ENCODE assay signal across 22 cellular contexts in genomic region chr1:208542309-208542708, GRCh38.
"Had no signal": no experiment of that assay in that cellular context is flagged by ENCODE, and none has a peak within 500 bp of the region (broad histone marks: within the 10 kb centered on the region; RNA-seq: fewer than 3 reads in every experiment).

No MANE protein-coding gene starts in this region.

- H3K9me3 Mint-ChIP-seq: nephron; stimulated activated naive CD8-positive, alpha-beta T cell treated with anti-CD3 and anti-CD28 coated beads, Interleukin-15, Interleukin-2, amounts not matched to agents 100 ng/mL and 50 ng/mL, for 24 hours had no signal

- H3K36me3 Mint-ChIP-seq: memory B cell; naive B cell; stimulated activated memory B cell treated with anti-CD40 and anti-IgM and Interleukin-4, amounts not matched to agents 10 μg/mL and 1 μg/mL and 100 μg/mL, for 72 hours had no signal

- H3K36me3 ChIP-seq: colonic mucosa, gastrocnemius medialis, heart right ventricle, left ventricle myocardium inferior, lower lobe of right lung, spleen, tibial artery, upper lobe of right lung, vagina had no signal

- H3K4me1 ChIP-seq: colonic mucosa, gastrocnemius medialis, lower lobe of right lung, spleen, tibial artery, upper lobe of right lung, vagina had no signal

- ATAC-seq: gastrocnemius medialis; heart right ventricle; lower lobe of right lung; sciatic nerve; stimulated activated memory B cell treated with anti-CD40 and anti-IgM and Interleukin-4, amounts not matched to agents 10 μg/mL and 1 μg/mL and 100 μg/mL, for 72 hours; upper lobe of right lung had no signal

- H3K4me1 Mint-ChIP-seq: memory B cell; stimulated activated memory B cell treated with anti-CD40 and anti-IgM and Interleukin-4, amounts not matched to agents 10 μg/mL and 1 μg/mL and 100 μg/mL, for 72 hours had no signal

- DNase-seq: colonic mucosa; dermis blood vessel endothelial cell; gastrocnemius medialis; heart right ventricle; hypothalamus; left ventricle myocardium inferior; lower lobe of right lung; midbrain; naive B cell; spleen; stimulated activated CD4-positive, alpha-beta T cell treated with anti-CD3 and anti-CD28 coated beads, Interleukin-15, amount 100 ng/mL, for 24 hours; stimulated activated CD4-positive, alpha-beta T cell treated with anti-CD3 and anti-CD28 coated beads, Interleukin-1b, Interleukin-23, amount 100 ng/mL, for 48 hours; stimulated activated CD4-positive, alpha-beta T cell treated with anti-CD3 and anti-CD28 coated beads, Interleukin-4, amount 100 ng/mL, for 24 hours; tibial artery; upper lobe of right lung had no signal

- FAIRE-seq: islet of Langerhans had no signal

- H3K27me3 ChIP-seq: colonic mucosa, gastrocnemius medialis, tibial artery, upper lobe of right lung, vagina had no signal

- H3K27ac Mint-ChIP-seq: memory B cell; nephron; stimulated activated memory B cell treated with anti-CD40 and anti-IgM and Interleukin-4, amounts not matched to agents 10 μg/mL and 1 μg/mL and 100 μg/mL, for 72 hours; stimulated activated naive CD8-positive, alpha-beta T cell treated with anti-CD3 and anti-CD28 coated beads, Interleukin-15, Interleukin-2, amounts not matched to agents 100 ng/mL and 50 ng/mL, for 24 hours had no signal

- H3K27ac ChIP-seq: colonic mucosa, gastrocnemius medialis, heart right ventricle, left ventricle myocardium inferior, lower lobe of right lung, spleen, tibial artery, upper lobe of right lung, vagina had no signal

- H3K4me3 ChIP-seq: colonic mucosa, gastrocnemius medialis, heart right ventricle, left ventricle myocardium inferior, lower lobe of right lung, spleen, tibial artery, upper lobe of right lung, vagina had no signal

- H3K4me3 Mint-ChIP-seq: memory B cell; naive B cell; nephron; stimulated activated memory B cell treated with anti-CD40 and anti-IgM and Interleukin-4, amounts not matched to agents 10 μg/mL and 1 μg/mL and 100 μg/mL, for 72 hours; stimulated activated naive CD8-positive, alpha-beta T cell treated with anti-CD3 and anti-CD28 coated beads, Interleukin-15, Interleukin-2, amounts not matched to agents 100 ng/mL and 50 ng/mL, for 24 hours had no signal

- H3K9me3 ChIP-seq: colonic mucosa, gastrocnemius medialis, heart right ventricle, left ventricle myocardium inferior, lower lobe of right lung, spleen, tibial artery, upper lobe of right lung, vagina had no signal
